8 cellular contexts compared by ENCODE assay signal in genomic region chr1:41496080-41497055, GRCh38. TPM values are rescaled to one million over a fixed set of nuclear protein-coding genes. Genes with fewer than 3 reads are reported as not detected.
A peak's percentile ranks its signal among the peaks of the same experiment; 100 is the strongest.
DNase-seq lines count a peak whose midpoint lies in the region; ATAC-seq, FAIRE-seq and TF ChIP-seq lines count a peak whose summit lies in the region.

No MANE protein-coding gene starts in this region.

- H2AFZ ChIP-seq in OCI-LY3 (ENCODE audit: low read depth, low read length): peak overlapping the region; percentile 65; the same call in 1 of the 2 replicates
- H2AFZ ChIP-seq in mammary epithelial cell (ENCODE audit: low read depth, low read length): peak overlapping the region; percentile 71
- H2AFZ ChIP-seq in keratinocyte (ENCODE audit: control insufficient read depth, low read length): no peak overlapping the region

- intact Hi-C loops in mammary epithelial cell (cut with micrococcal nuclease): no loop called here

- ATAC-seq in HG03354 (IDR thresholded peaks at IDR 0.05; ENCODE audit: poor library complexity, severe bottlenecking, unreplicated experiment) (no peak), GM21367 (IDR thresholded peaks at IDR 0.05; ENCODE audit: unreplicated experiment) (no peak)

- H3K36me3 ChIP-seq in OCI-LY3 (replicated peaks; ENCODE audit: low read depth, low read length) (no peaks in the 10 kb centered on the region), mammary epithelial cell (ENCODE audit: insufficient read depth, low read length) (no peaks in the 10 kb centered on the region), keratinocyte (ENCODE audit: control insufficient read depth in 2 of 2, extremely low read depth in 1 of 2, insufficient read depth in 2 of 2, low read length in 2 of 2) (no peaks in the 10 kb centered on the region)

- peaks cover 41% of the 10 kb centered on the region for H3K4me1 ChIP-seq in OCI-LY3 (ENCODE audit: low read length)
- peaks cover 84% of the 10 kb centered on the region for H3K4me1 ChIP-seq in mammary epithelial cell (ENCODE audit: insufficient read depth, low read length)
- H3K4me1 ChIP-seq in keratinocyte (ENCODE audit: control insufficient read depth, extremely low read depth, insufficient read depth, low read length): peaks cover 83% of the 10 kb centered on the region

- H3K4me2 ChIP-seq in OCI-LY3 (ENCODE audit: low read length): peak overlapping the region; percentile 63
- peak overlapping the region; percentile 63 for H3K4me2 ChIP-seq in mammary epithelial cell (ENCODE audit: insufficient read depth, low read depth, low read length)
- peak overlapping the region; percentile 55 for H3K4me2 ChIP-seq in keratinocyte (ENCODE audit: control insufficient read depth, extremely low read depth, insufficient read depth, low read depth, low read length)

- TF ChIP-seq CTCF in OCI-LY3 (IDR thresholded peaks at IDR 0.05; ENCODE audit: low read depth, low read length): no peak
- peak in 1 of 2 donors; percentile 11 for TF ChIP-seq CTCF in mammary epithelial cell (conservative IDR thresholded peaks at IDR 0.05 in 1 of 2, IDR thresholded peaks at IDR 0.05 in 1 of 2; ENCODE audit: extremely low read depth in 1 of 2, insufficient read depth in 1 of 2, low read depth in 1 of 2, low read length in 2 of 2)
- TF ChIP-seq CTCF in keratinocyte (optimal IDR thresholded peaks at IDR 0.05 in 1 of 3, IDR thresholded peaks at IDR 0.05 in 1 of 3, conservative IDR thresholded peaks at IDR 0.05 in 1 of 3; ENCODE audit: extremely low read depth in 1 of 3, insufficient read depth in 2 of 3, low read length in 3 of 3): no peak

- H3K27me3 ChIP-seq in OCI-LY3 (ENCODE audit: low read depth, low read length): no peaks in the 10 kb centered on the region
- H3K27me3 ChIP-seq in mammary epithelial cell (ENCODE audit: insufficient read depth, low read length): no peaks in the 10 kb centered on the region
- H3K27me3 ChIP-seq in keratinocyte (ENCODE audit: control insufficient read depth, extremely low read depth, insufficient read depth, low read length): no peaks in the 10 kb centered on the region

- peak; percentile 66 for DNase-seq in 8988T
- peak; percentile 82 for DNase-seq in mammary epithelial cell
- no peak for DNase-seq in keratinocyte (ENCODE audit: low read depth, low spot score)
- DNase-seq in stimulated activated CD4-positive, alpha-beta T cell treated with anti-CD3 and anti-CD28 coated beads, Interleukin-1b, Interleukin-23, amount 100 ng/mL, for 48 hours: peak; percentile 49

- dilution Hi-C loops in mammary epithelial cell (cut with HindIII; ENCODE audit: low sequenced_read_pairs): no loop called here
- dilution Hi-C loops in keratinocyte (cut with MboI; ENCODE audit: extremely low pct_ligation_motif_present, low sequenced_read_pairs): no loop called here

- no peak overlapping the region for H3K27ac ChIP-seq in OCI-LY3 (ENCODE audit: low read length)
- peak overlapping the region; percentile 61 for H3K27ac ChIP-seq in mammary epithelial cell (ENCODE audit: insufficient read depth, low read depth, low read length)
- peak overlapping the region; percentile 71 for H3K27ac ChIP-seq in keratinocyte (ENCODE audit: control insufficient read depth, insufficient read depth, low read length)

- peaks cover 3% of the 10 kb centered on the region for H3K9me1 ChIP-seq in keratinocyte (ENCODE audit: control insufficient read depth, extremely low read depth, insufficient read depth, low read length)

- CTCF ChIA-PET in mammary epithelial cell (lab: Charles Lee; ENCODE audit: low non-redundant PET): no interaction called here

- H3K4me3 ChIP-seq in OCI-LY3 (ENCODE audit: low read length): peak overlapping the region; percentile 74
- H3K4me3 ChIP-seq in mammary epithelial cell (replicated peaks in 1 of 3; ENCODE audit: insufficient read depth in 1 of 3, low read depth in 2 of 3, low read length in 3 of 3): no peak overlapping the region
- peak overlapping the region in 1 of 3 experiments; percentile 19 for H3K4me3 ChIP-seq in keratinocyte (ENCODE audit: control insufficient read depth in 2 of 3, extremely low read depth in 1 of 3, insufficient read depth in 2 of 3, low read depth in 1 of 3, low read length in 3 of 3)

- H3K9me3 ChIP-seq in OCI-LY3 (ENCODE audit: insufficient read depth, low read length): no peaks in the 10 kb centered on the region
- H3K9me3 ChIP-seq in mammary epithelial cell (replicated peaks; ENCODE audit: insufficient read depth, low read length): no peaks in the 10 kb centered on the region
- no peaks in the 10 kb centered on the region for H3K9me3 ChIP-seq in keratinocyte (ENCODE audit: control insufficient read depth, low read depth, low read length)

- H3K79me2 ChIP-seq in OCI-LY3 (ENCODE audit: low read length): no peaks in the 10 kb centered on the region
- no peaks in the 10 kb centered on the region for H3K79me2 ChIP-seq in mammary epithelial cell (ENCODE audit: insufficient read depth, low read length)
- no peaks in the 10 kb centered on the region for H3K79me2 ChIP-seq in keratinocyte (ENCODE audit: control insufficient read depth, insufficient read depth, low read length)

- H3K9ac ChIP-seq in OCI-LY3 (ENCODE audit: low read length): peak overlapping the region; percentile 59
- H3K9ac ChIP-seq in mammary epithelial cell (ENCODE audit: insufficient read depth, low read length): peak overlapping the region; percentile 54
- H3K9ac ChIP-seq in keratinocyte (ENCODE audit: control insufficient read depth, extremely low read depth, insufficient read depth, low read length): peak overlapping the region; percentile 74

- 46% methylated on average over 12 of the region's 74 CpGs for WGBS in mammary epithelial cell (ENCODE audit: low coverage, missing lambda C conversion rate)

- TF ChIP-seq POLR2A in GM15510 (IDR thresholded peaks at IDR 0.05; ENCODE audit: borderline replicate concordance, extremely low read depth, insufficient read length): peak; percentile 27

- no TSS peak for BruUV-seq in mammary epithelial cell (replicated peaks; lab: Mats Ljungman, UMichigan)

- H4K20me1 ChIP-seq in OCI-LY3 (ENCODE audit: insufficient read depth, low read length): no peaks in the 10 kb centered on the region
- H4K20me1 ChIP-seq in mammary epithelial cell (ENCODE audit: insufficient read depth, low read length): no peaks in the 10 kb centered on the region
- no peaks in the 10 kb centered on the region for H4K20me1 ChIP-seq in keratinocyte (ENCODE audit: control insufficient read depth, extremely low read depth, insufficient read depth, low read length)

- in situ Hi-C loops in mammary epithelial cell (cut with MboI; ENCODE audit: low sequenced_read_pairs in 2 of 2): no loop called here

- no peak for FAIRE-seq in keratinocyte (lab: Jason Lieb, UNC)

RNA-seq across cellular contexts. Expression of gene EDN2, which starts 11.9 kb away (rescaled TPM):
- 1 to 10 TPM in 1 of 2 donors, under 1 TPM in 1; 0.56 to 1.3 TPM for total RNA-seq in mammary epithelial cell
- 1.4 TPM for polyA plus RNA-seq in mammary epithelial cell
- polyA minus RNA-seq in mammary epithelial cell: not detected
- 0.06 to 0.34 TPM (median 0.32 TPM) in 3 replicates for polyA plus RNA-seq in keratinocyte
- 0.42 TPM for polyA plus RNA-seq in keratinocyte (2011; ENCODE audit: low read depth)
- polyA plus RNA-seq in keratinocyte (2011; cell fraction: cytosol; rRNA removed): 0.18 and 0.22 TPM in 2 replicates
- 0.38 and 0.60 TPM in 2 replicates for polyA plus RNA-seq in keratinocyte (2011; cell fraction: nucleus; rRNA removed)
- 1.9 TPM in 1 of 2 replicates, not detected in the other for polyA plus RNA-seq in keratinocyte (2012; ENCODE audit: low replicate concordance)
- 0.64 TPM in 1 of 3 replicates, not detected in the others for polyA minus RNA-seq in keratinocyte
- not detected for polyA minus RNA-seq in keratinocyte (2011; cell fraction: cytosol; rRNA and poly(A)+ RNA removed)
- 0.32 TPM in 1 of 2 replicates, not detected in the other for polyA minus RNA-seq in keratinocyte (2011; cell fraction: nucleus; rRNA and poly(A)+ RNA removed)
